1 cellular context compared by ENCODE assay signal in the genomic region with DNA sequence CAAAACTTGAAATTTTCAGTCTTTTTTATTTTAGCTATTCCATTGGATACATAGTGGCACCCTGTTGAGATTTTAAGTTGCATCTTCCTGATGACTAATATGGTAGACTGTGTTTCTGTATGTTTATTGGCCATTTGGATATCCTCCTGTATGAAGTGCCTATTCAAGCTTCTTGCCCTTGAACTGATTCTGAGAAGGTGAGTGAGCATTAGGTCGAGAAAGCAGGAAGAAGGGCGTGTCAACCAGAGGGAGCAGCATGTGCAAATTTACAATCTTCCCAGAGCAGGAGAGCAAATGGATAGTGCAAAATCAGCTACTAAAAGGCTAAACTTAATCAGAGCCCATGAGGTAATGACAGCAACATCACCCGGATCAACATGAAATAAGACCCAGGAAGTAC.
TF ChIP-seq lines count a peak whose summit lies in the region.

No MANE protein-coding gene starts in this region.

TF ChIP-seq in HepG2, 621 proteins besides CTCF, POLR2A, EP300 and RAD21:
- TF ChIP-seq, protein P1, sequence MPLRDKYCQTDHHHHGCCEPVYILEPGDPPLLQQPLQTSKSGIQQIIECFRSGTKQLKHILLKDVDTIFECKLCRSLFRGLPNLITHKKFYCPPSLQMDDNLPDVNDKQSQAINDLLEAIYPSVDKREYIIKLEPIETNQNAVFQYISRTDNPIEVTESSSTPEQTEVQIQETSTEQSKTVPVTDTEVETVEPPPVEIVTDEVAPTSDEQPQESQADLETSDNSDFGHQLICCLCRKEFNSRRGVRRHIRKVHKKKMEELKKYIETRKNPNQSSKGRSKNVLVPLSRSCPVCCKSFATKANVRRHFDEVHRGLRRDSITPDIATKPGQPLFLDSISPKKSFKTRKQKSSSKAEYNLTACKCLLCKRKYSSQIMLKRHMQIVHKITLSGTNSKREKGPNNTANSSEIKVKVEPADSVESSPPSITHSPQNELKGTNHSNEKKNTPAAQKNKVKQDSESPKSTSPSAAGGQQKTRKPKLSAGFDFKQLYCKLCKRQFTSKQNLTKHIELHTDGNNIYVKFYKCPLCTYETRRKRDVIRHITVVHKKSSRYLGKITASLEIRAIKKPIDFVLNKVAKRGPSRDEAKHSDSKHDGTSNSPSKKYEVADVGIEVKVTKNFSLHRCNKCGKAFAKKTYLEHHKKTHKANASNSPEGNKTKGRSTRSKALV (CRISPR knock-in tag; IDR thresholded peaks at IDR 0.05) = 0 out of 2 replicates have a peak, but pooled peaks have one; percentile 1
- TF ChIP-seq, protein P2, sequence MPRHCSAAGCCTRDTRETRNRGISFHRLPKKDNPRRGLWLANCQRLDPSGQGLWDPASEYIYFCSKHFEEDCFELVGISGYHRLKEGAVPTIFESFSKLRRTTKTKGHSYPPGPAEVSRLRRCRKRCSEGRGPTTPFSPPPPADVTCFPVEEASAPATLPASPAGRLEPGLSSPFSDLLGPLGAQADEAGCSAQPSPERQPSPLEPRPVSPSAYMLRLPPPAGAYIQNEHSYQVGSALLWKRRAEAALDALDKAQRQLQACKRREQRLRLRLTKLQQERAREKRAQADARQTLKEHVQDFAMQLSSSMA (CRISPR knock-in tag; IDR thresholded peaks at IDR 0.05) = 0 out of 2 replicates have a peak, but pooled peaks have one; percentile 1
- TF ChIP-seq ZNF724P (CRISPR knock-in tag; IDR thresholded peaks at IDR 0.05; ENCODE audit: borderline replicate concordance) (no peak), JDP2 (CRISPR knock-in tag; IDR thresholded peaks at IDR 0.05; ENCODE audit: borderline replicate concordance) (no peak)
- TF ChIP-seq, protein P3, sequence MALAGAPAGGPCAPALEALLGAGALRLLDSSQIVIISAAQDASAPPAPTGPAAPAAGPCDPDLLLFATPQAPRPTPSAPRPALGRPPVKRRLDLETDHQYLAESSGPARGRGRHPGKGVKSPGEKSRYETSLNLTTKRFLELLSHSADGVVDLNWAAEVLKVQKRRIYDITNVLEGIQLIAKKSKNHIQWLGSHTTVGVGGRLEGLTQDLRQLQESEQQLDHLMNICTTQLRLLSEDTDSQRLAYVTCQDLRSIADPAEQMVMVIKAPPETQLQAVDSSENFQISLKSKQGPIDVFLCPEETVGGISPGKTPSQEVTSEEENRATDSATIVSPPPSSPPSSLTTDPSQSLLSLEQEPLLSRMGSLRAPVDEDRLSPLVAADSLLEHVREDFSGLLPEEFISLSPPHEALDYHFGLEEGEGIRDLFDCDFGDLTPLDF (CRISPR knock-in tag; IDR thresholded peaks at IDR 0.05) = 0 out of 2 replicates have a peak, but pooled peaks have one; percentile 10
- TF ChIP-seq, protein P4, sequence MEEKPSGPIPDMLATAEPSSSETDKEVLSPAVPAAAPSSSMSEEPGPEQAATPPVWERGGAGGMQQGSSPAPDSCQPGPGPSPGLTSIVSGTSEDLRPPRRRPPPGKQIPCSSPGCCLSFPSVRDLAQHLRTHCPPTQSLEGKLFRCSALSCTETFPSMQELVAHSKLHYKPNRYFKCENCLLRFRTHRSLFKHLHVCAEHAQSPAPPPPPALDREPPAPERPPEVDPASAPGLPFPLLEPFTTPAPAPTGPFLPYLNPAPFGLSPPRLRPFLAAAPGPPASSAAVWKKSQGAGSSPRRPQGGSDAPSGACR (CRISPR knock-in tag; IDR thresholded peaks at IDR 0.05) = 0 out of 2 replicates have a peak, but pooled peaks have one; percentile 8
